In the genomic region with DNA sequence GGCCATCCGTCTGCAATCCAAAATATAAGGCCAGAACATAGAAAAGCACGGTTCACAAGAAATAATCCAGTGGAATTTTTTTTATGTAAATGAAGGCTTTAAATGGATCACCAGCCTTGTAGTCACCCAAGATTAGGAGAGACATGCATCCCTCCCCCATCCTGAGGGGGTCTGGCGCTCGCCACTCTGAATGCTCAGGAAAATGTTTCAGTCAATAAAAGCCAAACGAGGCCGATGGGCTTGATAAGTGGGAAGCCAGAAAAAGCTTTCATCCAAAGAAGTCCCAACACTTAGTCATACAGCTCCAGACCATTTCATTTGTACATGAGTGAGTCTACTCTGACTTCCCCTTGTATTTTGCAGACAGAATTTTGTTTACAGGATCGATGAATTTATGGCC, we compare ENCODE assay signal across 29 cellular contexts.
"Had no signal": no experiment of that assay in that cellular context is flagged by ENCODE, and none has a peak within 500 bp of the region (broad histone marks: within the 10 kb centered on the region; RNA-seq: fewer than 3 reads in every experiment).

No MANE protein-coding gene starts in this region.

- H3K36me3 ChIP-seq: adrenal gland, ascending aorta, cardiac muscle cell had no signal

- H3K27me3 ChIP-seq: adrenal gland, ascending aorta, cardiac muscle cell had no signal

- H3K27ac ChIP-seq: adrenal gland, ascending aorta, cardiac muscle cell, VCaP had no signal

- DNase-seq: activated B cell treated with CpG ODN at 0.5 μM for 24 hours; activated CD4-positive, alpha-beta memory T cell treated with anti-CD3 and anti-CD28 coated beads for 36 hours; activated CD4-positive, alpha-beta T cell treated with anti-CD3 and anti-CD28 coated beads for 4 hours; activated CD4-positive, alpha-beta T cell treated with anti-CD3 and anti-CD28 coated beads, Interleukin-2, amount 10 ng/mL, durations not matched to agents 24 days and 14 days; activated CD4-positive, alpha-beta T cell treated with anti-CD3 and anti-CD28 coated beads, Interleukin-2, amount 50 U/mL, for 1 hour; activated CD4-positive, alpha-beta T cell treated with anti-CD3 and anti-CD28 coated beads, Interleukin-2, amount 50 U/mL, for 4 hours; activated CD4-positive, CD25-positive, alpha-beta regulatory T cell treated with anti-CD3 and anti-CD28 coated beads, Interleukin-2, amount 50 U/mL, for 72 hours; activated CD8-positive, alpha-beta memory T cell treated with anti-CD3 and anti-CD28 coated beads, Interleukin-2, amount 50 U/mL, for 4 hours; activated CD8-positive, alpha-beta T cell treated with anti-CD3 and anti-CD28 coated beads for 36 hours; activated effector memory CD4-positive, alpha-beta T cell treated with anti-CD3 and anti-CD28 coated beads, Interleukin-2, amount 50 U/mL, for 16 hours; activated gamma-delta T cell treated with Interleukin-2 at 50 U/mL for 16 hours; activated naive CD4-positive, alpha-beta T cell; activated naive CD4-positive, alpha-beta T cell treated with anti-CD3 and anti-CD28 coated beads for 36 hours; activated naive CD4-positive, alpha-beta T cell treated with anti-CD3 and anti-CD28 coated beads, Interleukin-2, amount 50 U/mL, for 16 hours; activated naive CD8-positive, alpha-beta T cell treated with anti-CD3 and anti-CD28 coated beads for 36 hours; activated T-cell treated with anti-CD3 and anti-CD28 coated beads for 4 hours; activated T-cell treated with anti-CD3 and anti-CD28 coated beads, Interleukin-2, amount 50 U/mL, for 1 hour; activated T-cell treated with anti-CD3 and anti-CD28 coated beads, Interleukin-2, amount 50 U/mL, for 4 hours; activated T-cell treated with anti-CD3 and anti-CD28 coated beads, Interleukin-2, amount 50 U/mL, for 72 hours; adrenal gland; amniotic stem cell; caudate nucleus; cerebellar nuclear complex; T-helper 1 cell; T-helper 2 cell; T-helper 9 cell had no signal

- H3K9me3 ChIP-seq: adrenal gland, ascending aorta had no signal

- H3K4me1 ChIP-seq: adrenal gland, ascending aorta had no signal

- H3K4me3 ChIP-seq: adrenal gland, ascending aorta, cardiac muscle cell had no signal
